1 cellular context compared by ENCODE assay signal in the genomic region with DNA sequence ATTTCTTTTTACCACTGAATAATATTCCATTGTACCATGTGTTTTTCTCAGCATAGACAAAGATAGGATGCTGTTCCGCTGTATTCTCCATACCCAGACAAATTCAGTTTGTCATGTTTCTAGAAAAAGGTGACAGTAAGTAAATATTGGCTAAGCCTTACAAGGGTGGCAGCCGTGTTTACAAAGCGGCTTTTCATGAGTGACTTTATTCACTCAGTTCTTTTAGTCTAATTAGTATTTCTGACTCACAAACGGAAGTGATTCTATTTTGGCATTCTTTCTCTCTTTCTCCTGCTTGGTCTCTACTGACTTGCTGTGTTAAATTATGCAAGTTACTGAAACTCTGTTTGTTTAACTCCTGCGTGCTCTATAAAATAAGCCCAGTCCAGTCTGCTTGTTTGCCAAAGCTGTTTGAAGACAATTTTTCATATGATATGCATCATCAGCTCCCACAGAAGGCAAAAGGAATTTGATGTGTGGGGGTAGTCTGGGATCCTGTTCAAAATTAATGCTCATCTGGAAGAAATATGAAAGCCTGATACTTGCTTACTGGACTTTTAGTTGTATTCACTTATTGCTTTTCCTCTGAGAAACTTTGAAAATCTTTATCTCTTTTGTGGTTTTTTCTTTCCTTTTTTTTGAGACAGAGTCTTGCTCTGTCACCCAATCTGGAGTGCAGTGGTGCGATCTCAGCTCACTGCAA.
A peak's percentile ranks its signal among the peaks of the same experiment; 100 is the strongest.
TF ChIP-seq lines count a peak whose summit lies in the region.

No MANE protein-coding gene starts in this region.

TF ChIP-seq in K562, 482 proteins besides CTCF, POLR2A, EP300 and RAD21:
- no peak for TF ChIP-seq CEBPG (CRISPR knock-in tag; IDR thresholded peaks at IDR 0.05)
- TF ChIP-seq CEBPG (tag; conservative IDR thresholded peaks at IDR 0.05 in 1 of 2, IDR thresholded peaks at IDR 0.05 in 1 of 2), result peak in 1 of 2 experiments; percentile 67; a peak in 1 of 4 replicates
- TF ChIP-seq, protein P1, sequence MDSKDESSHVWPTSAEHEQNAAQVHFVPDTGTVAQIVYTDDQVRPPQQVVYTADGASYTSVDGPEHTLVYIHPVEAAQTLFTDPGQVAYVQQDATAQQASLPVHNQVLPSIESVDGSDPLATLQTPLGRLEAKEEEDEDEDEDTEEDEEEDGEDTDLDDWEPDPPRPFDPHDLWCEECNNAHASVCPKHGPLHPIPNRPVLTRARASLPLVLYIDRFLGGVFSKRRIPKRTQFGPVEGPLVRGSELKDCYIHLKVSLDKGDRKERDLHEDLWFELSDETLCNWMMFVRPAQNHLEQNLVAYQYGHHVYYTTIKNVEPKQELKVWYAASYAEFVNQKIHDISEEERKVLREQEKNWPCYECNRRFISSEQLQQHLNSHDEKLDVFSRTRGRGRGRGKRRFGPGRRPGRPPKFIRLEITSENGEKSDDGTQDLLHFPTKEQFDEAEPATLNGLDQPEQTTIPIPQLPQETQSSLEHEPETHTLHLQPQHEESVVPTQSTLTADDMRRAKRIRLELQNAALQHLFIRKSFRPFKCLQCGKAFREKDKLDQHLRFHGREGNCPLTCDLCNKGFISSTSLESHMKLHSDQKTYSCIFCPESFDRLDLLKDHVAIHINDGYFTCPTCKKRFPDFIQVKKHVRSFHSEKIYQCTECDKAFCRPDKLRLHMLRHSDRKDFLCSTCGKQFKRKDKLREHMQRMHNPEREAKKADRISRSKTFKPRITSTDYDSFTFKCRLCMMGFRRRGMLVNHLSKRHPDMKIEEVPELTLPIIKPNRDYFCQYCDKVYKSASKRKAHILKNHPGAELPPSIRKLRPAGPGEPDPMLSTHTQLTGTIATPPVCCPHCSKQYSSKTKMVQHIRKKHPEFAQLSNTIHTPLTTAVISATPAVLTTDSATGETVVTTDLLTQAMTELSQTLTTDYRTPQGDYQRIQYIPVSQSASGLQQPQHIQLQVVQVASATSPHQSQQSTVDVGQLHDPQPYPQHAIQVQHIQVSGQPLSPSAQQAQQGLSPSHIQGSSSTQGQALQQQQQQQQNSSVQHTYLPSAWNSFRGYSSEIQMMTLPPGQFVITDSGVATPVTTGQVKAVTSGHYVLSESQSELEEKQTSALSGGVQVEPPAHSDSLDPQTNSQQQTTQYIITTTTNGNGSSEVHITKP (IDR thresholded peaks at IDR 0.05; ENCODE audit: partially characterized antibody), result peak; percentile 88
- TF ChIP-seq ARNT (IDR thresholded peaks at IDR 0.05), result no peak
- 0 out of 2 replicates have a peak, but pooled peaks have one; percentile 33 for TF ChIP-seq FOXA1 (IDR thresholded peaks at IDR 0.05; ENCODE audit: borderline replicate concordance)
- TF ChIP-seq FOXA3 (CRISPR knock-in tag; conservative IDR thresholded peaks at IDR 0.05 in 1 of 2, IDR thresholded peaks at IDR 0.05 in 1 of 2), result peak; percentile 53 to 63; a peak in 3 of 4 replicates
- TF ChIP-seq, protein P2, sequence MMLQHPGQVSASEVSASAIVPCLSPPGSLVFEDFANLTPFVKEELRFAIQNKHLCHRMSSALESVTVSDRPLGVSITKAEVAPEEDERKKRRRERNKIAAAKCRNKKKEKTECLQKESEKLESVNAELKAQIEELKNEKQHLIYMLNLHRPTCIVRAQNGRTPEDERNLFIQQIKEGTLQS (IDR thresholded peaks at IDR 0.05), result peak; percentile 9; the same call in 1 of the 2 replicates
- TF ChIP-seq, protein P2 (CRISPR knock-in tag; conservative IDR thresholded peaks at IDR 0.05), result no peak
- TF ChIP-seq MEIS2 (IDR thresholded peaks at IDR 0.05; ENCODE audit: partially characterized antibody), result peak; percentile 69
- TF ChIP-seq, protein P3, sequence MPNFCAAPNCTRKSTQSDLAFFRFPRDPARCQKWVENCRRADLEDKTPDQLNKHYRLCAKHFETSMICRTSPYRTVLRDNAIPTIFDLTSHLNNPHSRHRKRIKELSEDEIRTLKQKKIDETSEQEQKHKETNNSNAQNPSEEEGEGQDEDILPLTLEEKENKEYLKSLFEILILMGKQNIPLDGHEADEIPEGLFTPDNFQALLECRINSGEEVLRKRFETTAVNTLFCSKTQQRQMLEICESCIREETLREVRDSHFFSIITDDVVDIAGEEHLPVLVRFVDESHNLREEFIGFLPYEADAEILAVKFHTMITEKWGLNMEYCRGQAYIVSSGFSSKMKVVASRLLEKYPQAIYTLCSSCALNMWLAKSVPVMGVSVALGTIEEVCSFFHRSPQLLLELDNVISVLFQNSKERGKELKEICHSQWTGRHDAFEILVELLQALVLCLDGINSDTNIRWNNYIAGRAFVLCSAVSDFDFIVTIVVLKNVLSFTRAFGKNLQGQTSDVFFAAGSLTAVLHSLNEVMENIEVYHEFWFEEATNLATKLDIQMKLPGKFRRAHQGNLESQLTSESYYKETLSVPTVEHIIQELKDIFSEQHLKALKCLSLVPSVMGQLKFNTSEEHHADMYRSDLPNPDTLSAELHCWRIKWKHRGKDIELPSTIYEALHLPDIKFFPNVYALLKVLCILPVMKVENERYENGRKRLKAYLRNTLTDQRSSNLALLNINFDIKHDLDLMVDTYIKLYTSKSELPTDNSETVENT (CRISPR knock-in tag; IDR thresholded peaks at IDR 0.05), result no peak
